9 cellular contexts compared by ENCODE assay signal in the genomic region with DNA sequence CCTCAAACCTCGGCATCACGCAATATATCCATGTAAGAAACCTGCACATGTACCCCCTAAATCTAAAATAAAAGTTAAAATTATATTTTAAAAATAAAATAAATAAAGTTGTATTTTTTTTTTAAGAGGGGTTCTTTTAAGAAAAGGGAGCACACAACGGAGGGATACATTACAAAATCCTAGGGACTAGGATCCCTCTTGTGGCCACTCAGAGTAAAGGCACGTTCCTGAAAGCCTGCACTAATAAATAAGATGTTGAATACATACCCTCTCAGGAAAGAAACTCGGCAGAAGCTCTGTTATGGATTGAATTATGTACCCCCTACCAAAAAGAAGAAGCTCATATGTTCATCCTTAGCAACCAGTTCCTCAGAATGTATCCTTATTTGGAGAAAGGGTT. TPM values are rescaled to one million over a fixed set of nuclear protein-coding genes. Genes with fewer than 3 reads are reported as not detected.
DNase-seq lines count a peak whose midpoint lies in the region; ATAC-seq, FAIRE-seq and TF ChIP-seq lines count a peak whose summit lies in the region.
"Had no signal": no experiment of that assay in that cellular context is flagged by ENCODE, and none has a peak within 500 bp of the region (broad histone marks: within the 10 kb centered on the region; RNA-seq: fewer than 3 reads in every experiment).

No MANE protein-coding gene starts in this region.

- H4K20me1 ChIP-seq in GM23338 (replicated peaks; ENCODE audit: insufficient read depth) (no peaks in the 10 kb centered on the region), endothelial cell of umbilical vein (replicated peaks; ENCODE audit: control insufficient read depth, extremely low read depth, insufficient read depth, low read length) (no peaks in the 10 kb centered on the region), smooth muscle cell (ENCODE audit: low read depth) (no peaks in the 10 kb centered on the region)
- H4K20me1 ChIP-seq: BLaER1 had no signal

- no peak overlapping the region for H3K4me3 Mint-ChIP-seq in GM23338

- peaks cover 2% of the 10 kb centered on the region for H3K27me3 Mint-ChIP-seq in GM23338 (ENCODE audit: insufficient read depth, low read depth, poor library complexity)

- H3K4me3 ChIP-seq in GM23338 = no peak overlapping the region
- H3K4me3 ChIP-seq in endothelial cell of umbilical vein (replicated peaks in 1 of 3; ENCODE audit: insufficient read depth in 1 of 3, low read depth in 1 of 3, low read length in 3 of 3) = no peak overlapping the region
- no peak overlapping the region for H3K4me3 ChIP-seq in smooth muscle cell
- H3K4me3 ChIP-seq: BLaER1 had no signal

- H3K27ac ChIP-seq in GM23338 (ENCODE audit: low read depth) (no peak overlapping the region), endothelial cell of umbilical vein (ENCODE audit: insufficient read depth, low read depth, low read length) (no peak overlapping the region), smooth muscle cell (ENCODE audit: low read depth) (no peak overlapping the region)
- H3K27ac ChIP-seq: BLaER1 had no signal

- H3F3A ChIP-seq in GM23338 (replicated peaks; ENCODE audit: low read depth) (no peaks in the 10 kb centered on the region), smooth muscle cell (ENCODE audit: low read depth) (no peaks in the 10 kb centered on the region)

- H3K79me2 ChIP-seq in GM23338 (replicated peaks; ENCODE audit: insufficient read depth) = no peaks in the 10 kb centered on the region
- H3K79me2 ChIP-seq in endothelial cell of umbilical vein (ENCODE audit: control insufficient read depth, insufficient read depth, low read length) = no peaks in the 10 kb centered on the region
- H3K79me2 ChIP-seq in smooth muscle cell (ENCODE audit: low read depth) = no peaks in the 10 kb centered on the region

- TF ChIP-seq CTCF in GM23338 (conservative IDR thresholded peaks at IDR 0.05; ENCODE audit: low read depth in 2 of 2) = peak; percentile 44 to 50; a peak in 3 of 4 replicates
- TF ChIP-seq CTCF in endothelial cell of umbilical vein (IDR thresholded peaks at IDR 0.05; ENCODE audit: extremely low read depth in 1 of 2, insufficient read depth in 1 of 2, low read depth in 1 of 2, low read length in 2 of 2) = peak; percentile 25 to 39
- peak; percentile 69 for TF ChIP-seq CTCF in smooth muscle cell (IDR thresholded peaks at IDR 0.05; ENCODE audit: borderline replicate concordance, insufficient read depth, poor library complexity, severe bottlenecking)

- H3K27me3 ChIP-seq in GM23338 (ENCODE audit: insufficient read depth) (no peaks in the 10 kb centered on the region), endothelial cell of umbilical vein (ENCODE audit: control insufficient read depth in 2 of 2, insufficient read depth in 2 of 2, low read length in 2 of 2) (no peaks in the 10 kb centered on the region), smooth muscle cell (ENCODE audit: low read depth) (no peaks in the 10 kb centered on the region)
- H3K27me3 ChIP-seq: BLaER1 had no signal

- no peaks in the 10 kb centered on the region for H3K9me3 ChIP-seq in endothelial cell of umbilical vein (replicated peaks; ENCODE audit: control insufficient read depth, insufficient read depth, low read length)
- H3K9me3 ChIP-seq in smooth muscle cell (replicated peaks; ENCODE audit: low read depth) = no peaks in the 10 kb centered on the region

- no peak overlapping the region for H3K27ac Mint-ChIP-seq in GM23338

- no peaks in the 10 kb centered on the region for H3K4me1 Mint-ChIP-seq in GM23338

- no peaks in the 10 kb centered on the region for H3K9me3 Mint-ChIP-seq in GM23338

- no peak for TF ChIP-seq POLR2A in endothelial cell of umbilical vein (IDR thresholded peaks at IDR 0.05; ENCODE audit: low read depth, low read length)

- intact Hi-C loops in endothelial cell of umbilical vein (cut with micrococcal nuclease) = loop anchor here (1.0 kb wide), 1 partner anchor 1631 kb away; no protein-coding TSS in a partner anchor

- CTCF ChIA-PET in endothelial cell of umbilical vein (lab: Charles Lee) = interaction anchor here (1.5 kb wide), 2 partner anchors 1481 to 1631 kb away, joined by 4 to 16 read pairs; no protein-coding TSS in a partner anchor

- no peak; the same call in 2 of the 3 replicates for ATAC-seq in GM23338

- dilution Hi-C loops in endothelial cell of umbilical vein (cut with MboI; ENCODE audit: extremely low pct_ligation_motif_present, low sequenced_read_pairs) = no loop called here

- 48% methylated on average over 5 of the region's 5 CpGs for WGBS in smooth muscle cell (ENCODE audit: low lambda C conversion rate)

- POLR2A ChIA-PET in endothelial cell of umbilical vein (lab: Charles Lee) = no interaction called here

- H3K4me2 ChIP-seq in GM23338 (no peak overlapping the region), endothelial cell of umbilical vein (ENCODE audit: insufficient read depth, low read length) (no peak overlapping the region), smooth muscle cell (no peak overlapping the region)
- H3K4me2 ChIP-seq: BLaER1 had no signal

- peak; percentile 48 for FAIRE-seq in endothelial cell of umbilical vein (lab: Jason Lieb, UNC)

- H3K36me3 Mint-ChIP-seq in GM23338 (ENCODE audit: low read depth) = no peaks in the 10 kb centered on the region

- H3K9me1 ChIP-seq in endothelial cell of umbilical vein (replicated peaks; ENCODE audit: control insufficient read depth, extremely low read depth, insufficient read depth, low read length) = no peaks in the 10 kb centered on the region

- H3K9me2 ChIP-seq in GM23338 (ENCODE audit: insufficient read depth) = no peaks in the 10 kb centered on the region

- no peak overlapping the region for H3K9ac ChIP-seq in endothelial cell of umbilical vein (replicated peaks; ENCODE audit: extremely low read depth, insufficient read depth, low read length)
- H3K9ac ChIP-seq in smooth muscle cell (ENCODE audit: low read depth) = no peak overlapping the region
- H3K9ac ChIP-seq: BLaER1 had no signal

- no peaks in the 10 kb centered on the region for H3K36me3 ChIP-seq in GM23338 (ENCODE audit: insufficient read depth)
- H3K36me3 ChIP-seq in endothelial cell of umbilical vein (ENCODE audit: control insufficient read depth in 2 of 2, extremely low read depth in 1 of 2, insufficient read depth in 2 of 2, low read length in 2 of 2) = no peaks in the 10 kb centered on the region
- no peaks in the 10 kb centered on the region for H3K36me3 ChIP-seq in smooth muscle cell (ENCODE audit: low read depth)
- H3K36me3 ChIP-seq: BLaER1 had no signal

- DNase-seq in DMS153 treated with DMSO at 0.1 percent for 48 hours (lab: John Stamatoyannopoulos, UW; ENCODE audit: unreplicated experiment) (peak; percentile 1), DMS153 (lab: John Stamatoyannopoulos, UW) (no peak), GM23338 (ENCODE audit: low spot score) (peak; percentile 44), NCI-H69 (lab: John Stamatoyannopoulos, UW) (peak; percentile 28), endothelial cell of umbilical vein (ENCODE audit: low read depth, low spot score) (peak; percentile 12), smooth muscle cell (lab: John Stamatoyannopoulos, UW; ENCODE audit: unreplicated experiment) (no peak), epidermal melanocyte (ENCODE audit: insufficient read length, low spot score) (no peak)
- no peak for DNase-seq in stimulated activated CD4-positive, alpha-beta T cell treated with anti-CD3 and anti-CD28 coated beads, Interleukin-4, amount 100 ng/mL, for 4 hours

- H2AFZ ChIP-seq in GM23338 = no peak overlapping the region
- H2AFZ ChIP-seq in endothelial cell of umbilical vein (ENCODE audit: low read depth, low read length) = no peak overlapping the region
- no peak overlapping the region for H2AFZ ChIP-seq in smooth muscle cell (ENCODE audit: low read depth)

- no TSS peak for BruUV-seq in endothelial cell of umbilical vein (replicated peaks; lab: Mats Ljungman, UMichigan)

- no peaks in the 10 kb centered on the region for H3K4me1 ChIP-seq in GM23338 (ENCODE audit: insufficient read depth)
- H3K4me1 ChIP-seq in endothelial cell of umbilical vein (ENCODE audit: control insufficient read depth, extremely low read depth, insufficient read depth, low read length) = no peaks in the 10 kb centered on the region
- no peaks in the 10 kb centered on the region for H3K4me1 ChIP-seq in smooth muscle cell (ENCODE audit: low read depth)
- H3K4me1 ChIP-seq: BLaER1 had no signal

TF ChIP-seq in endothelial cell of umbilical vein, 7 proteins besides CTCF, POLR2A, EP300 and RAD21:
- no peak for TF ChIP-seq FOS (IDR thresholded peaks at IDR 0.05; ENCODE audit: borderline replicate concordance, insufficient read depth, low read length)
- TF ChIP-seq GATA2 (IDR thresholded peaks at IDR 0.05; ENCODE audit: insufficient read depth, insufficient read length, low read depth, low read length) = no peak
- TF ChIP-seq POLR2AphosphoS5 (IDR thresholded peaks at IDR 0.05; ENCODE audit: insufficient read depth, low read depth, low read length) = no peak
- TF ChIP-seq, protein P1, sequence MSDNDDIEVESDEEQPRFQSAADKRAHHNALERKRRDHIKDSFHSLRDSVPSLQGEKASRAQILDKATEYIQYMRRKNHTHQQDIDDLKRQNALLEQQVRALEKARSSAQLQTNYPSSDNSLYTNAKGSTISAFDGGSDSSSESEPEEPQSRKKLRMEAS (IDR thresholded peaks at IDR 0.05; ENCODE audit: insufficient read depth, insufficient read length) = no peak
- no peak for TF ChIP-seq JUN (IDR thresholded peaks at IDR 0.05; ENCODE audit: borderline replicate concordance, insufficient read depth, insufficient read length, low read depth)
- TF ChIP-seq EZH2 (IDR thresholded peaks at IDR 0.05; ENCODE audit: borderline replicate concordance, low read depth, low read length, severe bottlenecking) = no peak
- no peak for TF ChIP-seq MYC (IDR thresholded peaks at IDR 0.05; ENCODE audit: low read depth, low read length)

RNA-seq across cellular contexts. Expression of a gene that starts 50.9 kb away (rescaled TPM):
- 101 and 139 TPM in 2 replicates for total RNA-seq in GM23338 (2014; rRNA removed; shearing (Covaris generic))
- polyA plus RNA-seq in GM23338 (2016; fragmentation: Nextera tagmentation; extraction: Ambion mirVana) = 101 and 103 TPM in 2 replicates
- 141 and 144 TPM in 2 replicates for total RNA-seq in endothelial cell of umbilical vein
- polyA plus RNA-seq in endothelial cell of umbilical vein = 145 and 164 TPM in 2 replicates
- polyA plus RNA-seq in endothelial cell of umbilical vein (2011; cell fraction: cytosol; rRNA removed) = 147 and 159 TPM in 2 replicates
- polyA plus RNA-seq in endothelial cell of umbilical vein (2011; cell fraction: nucleus; rRNA removed) = 50.7 and 61.4 TPM in 2 replicates
- polyA plus RNA-seq in endothelial cell of umbilical vein (2012) = 222 and 239 TPM in 2 replicates
- 60.8 and 65.5 TPM in 2 replicates for polyA minus RNA-seq in endothelial cell of umbilical vein
- polyA minus RNA-seq in endothelial cell of umbilical vein (2011; cell fraction: cytosol; rRNA and poly(A)+ RNA removed) = 51.8 TPM
- 14.3 and 20.0 TPM in 2 replicates for polyA minus RNA-seq in endothelial cell of umbilical vein (2011; cell fraction: nucleus; rRNA and poly(A)+ RNA removed)
- total RNA-seq in smooth muscle cell = 768 and 853 TPM in 2 replicates
- 731 and 868 TPM in 2 replicates for polyA plus RNA-seq in smooth muscle cell

Comparison
In these comparisons a context has a peak if more than half of its experiments do, and no peak if none do; other contexts are left out.
1. DNase-seq: peak in DMS153 treated with DMSO at 0.1 percent for 48 hours (single experiment), GM23338 (single experiment), NCI-H69 (single experiment) and endothelial cell of umbilical vein (single experiment); none in DMS153 (single experiment), smooth muscle cell (single experiment), epidermal melanocyte (single experiment) and stimulated activated CD4-positive, alpha-beta T cell treated with anti-CD3 and anti-CD28 coated beads, Interleukin-4, amount 100 ng/mL, for 4 hours (0 of 2).
2. Peak in every context shown above with its lines, with median percentiles within 50 percentile points of each other: CTCF ChIP-seq.